In genomic region chr12:46574853-46575252, GRCh38 we compare ENCODE assay signal across 26 cellular contexts.
A peak's percentile ranks its signal among the peaks of the same experiment; 100 is the strongest.
DNase-seq lines count a peak whose midpoint lies in the region; ATAC-seq and TF ChIP-seq lines count a peak whose summit lies in the region.
"Had no signal": no experiment of that assay in that cellular context is flagged by ENCODE, and none has a peak within 500 bp of the region (broad histone marks: within the 10 kb centered on the region; RNA-seq: fewer than 3 reads in every experiment).

No MANE protein-coding gene starts in this region.

- H3K36me3 Mint-ChIP-seq in activated CD4-positive, alpha-beta T cell treated with anti-CD3 and anti-CD28 coated beads, Interleukin-2, amount 10 ng/mL, durations not matched to agents 24 days and 14 days (ENCODE audit: low read depth) = peaks cover 19% of the 10 kb centered on the region
- H3K36me3 Mint-ChIP-seq in endodermal cell (ENCODE audit: low read depth) = no peaks in the 10 kb centered on the region
- H3K36me3 Mint-ChIP-seq: CD14-positive monocyte; CD4-positive, CD25-positive, alpha-beta regulatory T cell had no signal

- 100% methylated on average over 1 to 2 of the region's 2 CpGs for WGBS in endodermal cell (ENCODE audit: insufficient coverage in 1 of 2, insufficient read length in 1 of 2), 2 experiments

- no peaks in the 10 kb centered on the region for H3K27me3 Mint-ChIP-seq in activated CD4-positive, alpha-beta T cell treated with anti-CD3 and anti-CD28 coated beads, Interleukin-2, amount 10 ng/mL, durations not matched to agents 24 days and 14 days
- no peaks in the 10 kb centered on the region for H3K27me3 Mint-ChIP-seq in endodermal cell (ENCODE audit: insufficient read depth)
- H3K27me3 Mint-ChIP-seq: CD4-positive, alpha-beta memory T cell had no signal

- intact Hi-C loops in activated CD4-positive, alpha-beta T cell treated with anti-CD3 and anti-CD28 coated beads, Interleukin-2, amount 10 ng/mL, durations not matched to agents 24 days and 14 days (cut with micrococcal nuclease) = no loop called here
- intact Hi-C loops in left cardiac atrium (cut with DNase I) = no loop called here

- ATAC-seq in left lobe of liver = peak; percentile 88
- no peak for ATAC-seq in left cardiac atrium
- ATAC-seq: GM12878 had no signal

- peaks cover 4% of the 10 kb centered on the region for H3K4me1 Mint-ChIP-seq in activated CD4-positive, alpha-beta T cell treated with anti-CD3 and anti-CD28 coated beads, Interleukin-2, amount 10 ng/mL, durations not matched to agents 24 days and 14 days
- H3K4me1 Mint-ChIP-seq in endodermal cell = peaks cover 22% of the 10 kb centered on the region
- H3K4me1 Mint-ChIP-seq: CD8-positive, alpha-beta memory T cell had no signal

- TF ChIP-seq CTCF in LNCaP clone FGC (IDR thresholded peaks at IDR 0.05; ENCODE audit: control insufficient read depth, extremely low read depth, insufficient read depth) = no peak
- TF ChIP-seq CTCF in endodermal cell (conservative IDR thresholded peaks at IDR 0.05) = no peak

- peak; percentile 2 for DNase-seq in activated CD4-positive, alpha-beta T cell treated with anti-CD3 and anti-CD28 coated beads, Interleukin-2, amount 10 ng/mL, durations not matched to agents 24 days and 14 days
- no peak for DNase-seq in activated CD4-positive, alpha-beta T cell treated with anti-CD3 and anti-CD28 coated beads, Interleukin-2, amount 50 U/mL, for 1 hour
- peak; percentile 31 for DNase-seq in LNCaP clone FGC (ENCODE audit: low read depth)
- DNase-seq in endodermal cell = no peak
- DNase-seq in left lobe of liver (ENCODE audit: low spot score) = no peak
- DNase-seq in left cardiac atrium = no peak
- no peak for DNase-seq in HT-29 (ENCODE audit: low spot score)
- no peak for DNase-seq in anterior cingulate cortex (lab: John Stamatoyannopoulos, UW)
- DNase-seq: 8988T; ACHN; BE2C; C1 segment of cervical spinal cord; CD4-positive, alpha-beta memory T cell; CD4-positive, CD25-positive, alpha-beta regulatory T cell; CD8-positive, alpha-beta memory T cell; COR-L47; DMS 273 treated with DMSO at 0.1 percent for 48 hours; DMS153; DMS53; DMS79; DND-41; EL; GDM1 had no signal

- peaks cover 16% of the 10 kb centered on the region for H3K9me3 Mint-ChIP-seq in activated CD4-positive, alpha-beta T cell treated with anti-CD3 and anti-CD28 coated beads, Interleukin-2, amount 10 ng/mL, durations not matched to agents 24 days and 14 days
- no peaks in the 10 kb centered on the region for H3K9me3 Mint-ChIP-seq in endodermal cell

- H3K4me3 Mint-ChIP-seq in activated CD4-positive, alpha-beta T cell treated with anti-CD3 and anti-CD28 coated beads, Interleukin-2, amount 10 ng/mL, durations not matched to agents 24 days and 14 days = no peak overlapping the region
- no peak overlapping the region for H3K4me3 Mint-ChIP-seq in endodermal cell
- H3K4me3 Mint-ChIP-seq: CD14-positive monocyte; CD4-positive, alpha-beta memory T cell; CD4-positive, CD25-positive, alpha-beta regulatory T cell; CD8-positive, alpha-beta memory T cell had no signal

- H3K9ac ChIP-seq in endodermal cell (ENCODE audit: extremely low read depth, low read length, poor library complexity, severe bottlenecking) = no peak overlapping the region
- H3K9ac ChIP-seq: BLaER1 had no signal

- no peaks in the 10 kb centered on the region for H3K9me3 ChIP-seq in endodermal cell (ENCODE audit: control insufficient read depth, low read length)
- H3K9me3 ChIP-seq: BE2C, BLaER1 had no signal

- H3K4me1 ChIP-seq in endodermal cell (ENCODE audit: control insufficient read depth, insufficient read depth, low read length) = peaks cover 8% of the 10 kb centered on the region
- H3K4me1 ChIP-seq: BE2C, BLaER1 had no signal

- H3K27ac ChIP-seq in endodermal cell (ENCODE audit: low read depth, low read length) = no peak overlapping the region
- H3K27ac ChIP-seq: BLaER1 had no signal

- H3K27ac Mint-ChIP-seq in activated CD4-positive, alpha-beta T cell treated with anti-CD3 and anti-CD28 coated beads, Interleukin-2, amount 10 ng/mL, durations not matched to agents 24 days and 14 days = no peak overlapping the region
- no peak overlapping the region for H3K27ac Mint-ChIP-seq in endodermal cell
- H3K27ac Mint-ChIP-seq: CD14-positive monocyte; CD4-positive, CD25-positive, alpha-beta regulatory T cell had no signal

- H3K36me3 ChIP-seq in endodermal cell (ENCODE audit: control insufficient read depth, insufficient read depth, low read length) = no peaks in the 10 kb centered on the region
- H3K36me3 ChIP-seq: BE2C, BLaER1 had no signal

- H3K27me3 ChIP-seq in endodermal cell (ENCODE audit: control insufficient read depth, insufficient read depth, low read length, poor library complexity, severe bottlenecking) = no peaks in the 10 kb centered on the region
- H3K27me3 ChIP-seq: BE2C, BLaER1 had no signal

- H3K4me3 ChIP-seq in LNCaP clone FGC (ENCODE audit: low read depth, low read length) (no peak overlapping the region), endodermal cell (ENCODE audit: low read length) (peak overlapping the region; percentile 73)
- H3K4me3 ChIP-seq: BLaER1, GM12878 had no signal

Comparison
In these comparisons a context has a peak if more than half of its experiments do, and no peak if none do; other contexts are left out.
1. DNase-seq: peak in activated CD4-positive, alpha-beta T cell treated with anti-CD3 and anti-CD28 coated beads, Interleukin-2, amount 10 ng/mL, durations not matched to agents 24 days and 14 days (single experiment) and LNCaP clone FGC (single experiment); none in activated CD4-positive, alpha-beta T cell treated with anti-CD3 and anti-CD28 coated beads, Interleukin-2, amount 50 U/mL, for 1 hour (single experiment), endodermal cell (single experiment), left lobe of liver (single experiment), left cardiac atrium (single experiment), HT-29 (single experiment) and anterior cingulate cortex (0 of 58).